ENCODE assay signal across 1 cellular context in genomic region chr14:90447720-90448497, GRCh38.
TF ChIP-seq lines count a peak whose summit lies in the region.

No MANE protein-coding gene starts in this region.

TF ChIP-seq in HepG2, 621 proteins besides CTCF, POLR2A, EP300 and RAD21 (continued from another document):
- TF ChIP-seq, protein P1, sequence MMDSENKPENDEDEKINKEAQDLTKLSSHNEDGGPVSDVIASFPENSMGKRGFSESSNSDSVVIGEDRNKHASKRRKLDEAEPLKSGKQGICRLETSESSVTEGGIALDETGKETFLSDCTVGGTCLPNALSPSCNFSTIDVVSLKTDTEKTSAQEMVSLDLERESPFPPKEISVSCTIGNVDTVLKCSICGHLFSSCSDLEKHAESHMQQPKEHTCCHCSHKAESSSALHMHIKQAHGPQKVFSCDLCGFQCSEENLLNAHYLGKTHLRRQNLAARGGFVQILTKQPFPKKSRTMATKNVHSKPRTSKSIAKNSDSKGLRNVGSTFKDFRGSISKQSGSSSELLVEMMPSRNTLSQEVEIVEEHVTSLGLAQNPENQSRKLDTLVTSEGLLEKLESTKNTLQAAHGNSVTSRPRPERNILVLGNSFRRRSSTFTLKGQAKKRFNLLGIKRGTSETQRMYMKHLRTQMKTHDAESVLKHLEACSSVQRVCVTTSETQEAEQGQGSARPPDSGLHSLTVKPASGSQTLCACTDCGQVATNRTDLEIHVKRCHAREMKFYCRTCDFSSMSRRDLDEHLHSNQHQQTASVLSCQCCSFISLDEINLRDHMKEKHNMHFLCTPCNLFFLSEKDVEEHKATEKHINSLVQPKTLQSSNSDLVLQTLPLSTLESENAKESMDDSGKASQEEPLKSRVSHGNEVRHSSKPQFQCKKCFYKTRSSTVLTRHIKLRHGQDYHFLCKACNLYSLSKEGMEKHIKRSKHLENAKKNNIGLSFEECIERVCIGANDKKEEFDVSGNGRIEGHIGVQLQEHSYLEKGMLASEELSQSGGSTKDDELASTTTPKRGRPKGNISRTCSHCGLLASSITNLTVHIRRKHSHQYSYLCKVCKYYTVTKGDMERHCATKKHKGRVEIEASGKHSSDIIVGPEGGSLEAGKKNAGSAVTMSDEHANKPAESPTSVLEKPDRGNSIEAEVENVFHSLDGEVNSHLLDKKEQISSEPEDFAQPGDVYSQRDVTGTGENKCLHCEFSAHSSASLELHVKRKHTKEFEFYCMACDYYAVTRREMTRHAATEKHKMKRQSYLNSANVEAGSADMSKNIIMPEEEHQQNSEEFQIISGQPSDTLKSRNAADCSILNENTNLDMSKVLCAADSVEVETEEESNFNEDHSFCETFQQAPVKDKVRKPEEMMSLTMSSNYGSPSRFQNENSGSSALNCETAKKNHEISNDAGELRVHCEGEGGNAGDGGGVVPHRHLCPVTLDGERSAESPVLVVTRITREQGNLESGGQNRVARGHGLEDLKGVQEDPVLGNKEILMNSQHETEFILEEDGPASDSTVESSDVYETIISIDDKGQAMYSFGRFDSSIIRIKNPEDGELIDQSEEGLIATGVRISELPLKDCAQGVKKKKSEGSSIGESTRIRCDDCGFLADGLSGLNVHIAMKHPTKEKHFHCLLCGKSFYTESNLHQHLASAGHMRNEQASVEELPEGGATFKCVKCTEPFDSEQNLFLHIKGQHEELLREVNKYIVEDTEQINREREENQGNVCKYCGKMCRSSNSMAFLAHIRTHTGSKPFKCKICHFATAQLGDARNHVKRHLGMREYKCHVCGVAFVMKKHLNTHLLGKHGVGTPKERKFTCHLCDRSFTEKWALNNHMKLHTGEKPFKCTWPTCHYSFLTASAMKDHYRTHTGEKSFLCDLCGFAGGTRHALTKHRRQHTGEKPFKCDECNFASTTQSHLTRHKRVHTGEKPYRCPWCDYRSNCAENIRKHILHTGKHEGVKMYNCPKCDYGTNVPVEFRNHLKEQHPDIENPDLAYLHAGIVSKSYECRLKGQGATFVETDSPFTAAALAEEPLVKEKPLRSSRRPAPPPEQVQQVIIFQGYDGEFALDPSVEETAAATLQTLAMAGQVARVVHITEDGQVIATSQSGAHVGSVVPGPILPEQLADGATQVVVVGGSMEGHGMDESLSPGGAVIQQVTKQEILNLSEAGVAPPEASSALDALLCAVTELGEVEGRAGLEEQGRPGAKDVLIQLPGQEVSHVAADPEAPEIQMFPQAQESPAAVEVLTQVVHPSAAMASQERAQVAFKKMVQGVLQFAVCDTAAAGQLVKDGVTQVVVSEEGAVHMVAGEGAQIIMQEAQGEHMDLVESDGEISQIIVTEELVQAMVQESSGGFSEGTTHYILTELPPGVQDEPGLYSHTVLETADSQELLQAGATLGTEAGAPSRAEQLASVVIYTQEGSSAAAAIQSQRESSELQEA (CRISPR knock-in tag; IDR thresholded peaks at IDR 0.05; ENCODE audit: not compliant biosample characterization), result no peak
- TF ChIP-seq GLI4 (CRISPR knock-in tag; IDR thresholded peaks at IDR 0.05; ENCODE audit: borderline replicate concordance), result no peak
- no peak for TF ChIP-seq PAWR (CRISPR knock-in tag; IDR thresholded peaks at IDR 0.05; ENCODE audit: borderline replicate concordance)
